12 cellular contexts compared by ENCODE assay signal in genomic region chr22:27435839-27436581, GRCh38.
DNase-seq lines count a peak whose midpoint lies in the region; ATAC-seq and TF ChIP-seq lines count a peak whose summit lies in the region.
"Had no signal": no experiment of that assay in that cellular context is flagged by ENCODE, and none has a peak within 500 bp of the region (broad histone marks: within the 10 kb centered on the region; RNA-seq: fewer than 3 reads in every experiment).

No MANE protein-coding gene starts in this region.

- H3K36me3 ChIP-seq in ascending aorta (no peaks in the 10 kb centered on the region), trophoblast cell (ENCODE audit: control insufficient read depth in 1 of 2, insufficient read depth in 2 of 2, low read length in 2 of 2) (no peaks in the 10 kb centered on the region)

- TF ChIP-seq CTCF in ascending aorta (IDR thresholded peaks at IDR 0.05), result no peak

- no CpG with 5 or more reads among the region's 19 CpGs for WGBS in trophoblast cell (ENCODE audit: extremely low coverage, insufficient coverage, insufficient read length)

- H3K4me2 ChIP-seq in trophoblast cell (ENCODE audit: low read length), result no peak overlapping the region

- H2BK12ac ChIP-seq in trophoblast cell (ENCODE audit: low read length), result peak overlapping the region; percentile 30

- peak overlapping the region; percentile 26 for H2BK5ac ChIP-seq in trophoblast cell (ENCODE audit: low read depth, low read length, poor library complexity)

- H2BK120ac ChIP-seq in trophoblast cell (ENCODE audit: insufficient read depth, low read length, poor library complexity), result no peak overlapping the region

- peaks cover 24% of the 10 kb centered on the region for H3K79me1 ChIP-seq in trophoblast cell (ENCODE audit: low read length)

- peak overlapping the region; percentile 42 for H3K18ac ChIP-seq in trophoblast cell (ENCODE audit: low read length)

- H2AK5ac ChIP-seq in trophoblast cell (ENCODE audit: low read length), result no peak overlapping the region

- H4K8ac ChIP-seq in trophoblast cell (ENCODE audit: low read depth, low read length), result peak overlapping the region; percentile 46

- H3K23ac ChIP-seq in trophoblast cell (ENCODE audit: low read length), result no peak overlapping the region

- H3K27me3 ChIP-seq in ascending aorta (no peaks in the 10 kb centered on the region), trophoblast cell (ENCODE audit: insufficient read depth, low read length) (no peaks in the 10 kb centered on the region)

- peak; percentile 44 for DNase-seq in GM04504 (ENCODE audit: low read depth)
- no peak for DNase-seq in ascending aorta (ENCODE audit: low spot score in 2 of 2)
- peak; percentile 87 for DNase-seq in Right ventricle myocardium inferior (ENCODE audit: missing footprints)
- DNase-seq in trophoblast cell, result no peak
- DNase-seq in NOMO-1 (lab: John Stamatoyannopoulos, UW; ENCODE audit: unreplicated experiment in 2 of 2), result no peak
- DNase-seq in stimulated activated CD4-positive, alpha-beta T cell treated with anti-CD3 and anti-CD28 coated beads, Interleukin-15, amount 100 ng/mL, for 24 hours, result no peak
- DNase-seq: kidney glomerular epithelial cell; NCI-H2107; stimulated activated CD4-positive, alpha-beta T cell treated with anti-CD3 and anti-CD28 coated beads, Interleukin-12 subunit alpha, Interleukin-12 subunit beta, amount 100 ng/mL, for 4 hours; stimulated activated naive CD8-positive, alpha-beta T cell treated with anti-CD3 and anti-CD28 coated beads, Interleukin-15, amount 100 ng/mL, for 72 hours had no signal

- H3K4ac ChIP-seq in trophoblast cell (ENCODE audit: low read depth, low read length), result no peak overlapping the region

- H2AFZ ChIP-seq in trophoblast cell (ENCODE audit: insufficient read depth, low read length, poor library complexity), result no peak overlapping the region

- H3K4me3 ChIP-seq in ascending aorta (no peak overlapping the region), trophoblast cell (ENCODE audit: low read depth, low read length) (no peak overlapping the region)

- peaks cover 5 to 14% of the 10 kb centered on the region in 2 donors for H3K9me3 ChIP-seq in ascending aorta
- H3K9me3 ChIP-seq in trophoblast cell (ENCODE audit: insufficient read depth, low read depth, low read length), result peaks cover 6% of the 10 kb centered on the region

- H3K4me1 ChIP-seq in ascending aorta (peaks cover 7 to 23% of the 10 kb centered on the region in 2 donors), trophoblast cell (ENCODE audit: control insufficient read depth in 1 of 2, insufficient read depth in 2 of 2, low read length in 2 of 2) (peaks cover 33 to 35% of the 10 kb centered on the region in 2 experiments)

- no peak overlapping the region for H3K9ac ChIP-seq in trophoblast cell (ENCODE audit: low read length)

- H3K27ac ChIP-seq in ascending aorta (peak overlapping the region; percentile 38 to 62), trophoblast cell (ENCODE audit: low read depth, low read length) (peak overlapping the region; percentile 55)

- H4K12ac ChIP-seq in trophoblast cell (ENCODE audit: low read depth, low read length), result no peak overlapping the region

- H3K79me2 ChIP-seq in trophoblast cell (ENCODE audit: control insufficient read depth, insufficient read depth, low read length, poor library complexity), result no peaks in the 10 kb centered on the region

- H4K91ac ChIP-seq in trophoblast cell (ENCODE audit: low read depth, low read length), result peak overlapping the region; percentile 82

- peak overlapping the region; percentile 66 for H3K14ac ChIP-seq in trophoblast cell (ENCODE audit: low read length)

- ATAC-seq in Right ventricle myocardium inferior, result peak; percentile 89
- ATAC-seq in GM21360 (IDR thresholded peaks at IDR 0.05; ENCODE audit: unreplicated experiment), result no peak
- ATAC-seq in HG03280 (IDR thresholded peaks at IDR 0.05; ENCODE audit: unreplicated experiment), result no peak
- ATAC-seq: stimulated activated naive CD8-positive, alpha-beta T cell treated with anti-CD3 and anti-CD28 coated beads, Interleukin-15, amount 100 ng/mL, for 72 hours had no signal

- intact Hi-C loops in ascending aorta (cut with DNase I), result no loop called here
- intact Hi-C loops in Right ventricle myocardium inferior (cut with DNase I), result no loop called here

Comparison
In these comparisons a context has a peak if more than half of its experiments do, and no peak if none do; other contexts are left out.
1. DNase-seq: peak in GM04504 (single experiment) and Right ventricle myocardium inferior (single experiment); none in ascending aorta (0 of 2), trophoblast cell (0 of 2), NOMO-1 (0 of 2) and stimulated activated CD4-positive, alpha-beta T cell treated with anti-CD3 and anti-CD28 coated beads, Interleukin-15, amount 100 ng/mL, for 24 hours (single experiment).